ENCODE assay signal across 32 cellular contexts in genomic region chr17:81076097-81076754, GRCh38. TPM values are rescaled to one million over a fixed set of nuclear protein-coding genes. Genes with fewer than 3 reads are reported as not detected.
DNase-seq lines count a peak whose midpoint lies in the region; ATAC-seq, FAIRE-seq and TF ChIP-seq lines count a peak whose summit lies in the region.
"Had no signal": no experiment of that assay in that cellular context is flagged by ENCODE, and none has a peak within 500 bp of the region (broad histone marks: within the 10 kb centered on the region; RNA-seq: fewer than 3 reads in every experiment).

No MANE protein-coding gene starts in this region.

- no peaks in the 10 kb centered on the region for H3K4me1 Mint-ChIP-seq in WTC11
- peaks cover 32% of the 10 kb centered on the region for H3K4me1 Mint-ChIP-seq in type B pancreatic cell (ENCODE audit: unreplicated experiment)
- H3K4me1 Mint-ChIP-seq: activated naive CD4-positive, alpha-beta T cell treated with anti-CD3 and anti-CD28 coated beads, Interleukin-2, amount 10 ng/mL, durations not matched to agents 7 days and 5 days; activated T-helper 17 cell treated with anti-CD3 and anti-CD28 coated beads, Interleukin-2, amount 50 U/mL, for 72 hours had no signal

- H3K27me3 Mint-ChIP-seq in WTC11 (ENCODE audit: low read depth) (no peaks in the 10 kb centered on the region), type B pancreatic cell (no peaks in the 10 kb centered on the region)
- H3K27me3 Mint-ChIP-seq: activated T-helper 17 cell treated with anti-CD3 and anti-CD28 coated beads, Interleukin-2, amount 50 U/mL, for 72 hours; CD4-positive, alpha-beta T cell; naive thymus-derived CD8-positive, alpha-beta T cell had no signal

- DNase-seq in HepG2 (ENCODE audit: low spot score) = no peak
- no peak for DNase-seq in right lobe of liver
- peak; percentile 33 for DNase-seq in NCI-H2227 treated with DMSO at 0.1 percent for 48 hours (lab: John Stamatoyannopoulos, UW)
- no peak for DNase-seq in WTC11 (ENCODE audit: low spot score)
- DNase-seq in type B pancreatic cell (ENCODE audit: extremely low spot score, unreplicated experiment) = no peak
- DNase-seq in stimulated activated CD4-positive, alpha-beta T cell treated with anti-CD3 and anti-CD28 coated beads, Interleukin-2, amount 100 ng/mL, for 24 hours = no peak
- DNase-seq in activated CD4-positive, alpha-beta T cell treated with anti-CD3 and anti-CD28 coated beads, Interleukin-2, amount 50 U/mL, for 1 hour = no peak
- DNase-seq in DMS79 (lab: John Stamatoyannopoulos, UW) = no peak
- DNase-seq: activated CD4-positive, alpha-beta T cell treated with anti-CD3 and anti-CD28 coated beads for 4 hours; activated naive CD4-positive, alpha-beta T cell treated with anti-CD3 and anti-CD28 coated beads, Interleukin-2, amount 10 ng/mL, durations not matched to agents 7 days and 5 days; adrenal gland; AML-193; body of pancreas; CD4-positive, alpha-beta T cell; cerebellar nuclear complex; dermis blood vessel endothelial cell; hypothalamus; Kasumi-1; left cardiac atrium; naive thymus-derived CD8-positive, alpha-beta T cell; NCI-H510A; PC-9; stimulated activated CD4-positive, alpha-beta T cell treated with anti-CD3 and anti-CD28 coated beads, Interleukin-15, amount 100 ng/mL, for 24 hours; T-helper 2 cell had no signal

- H3K4me1 ChIP-seq in HepG2 (ENCODE audit: insufficient read depth, low read length) (peaks cover 5% of the 10 kb centered on the region), right lobe of liver (peaks cover 0 to 7% (median 2%) of the 10 kb centered on the region in 4 donors)
- H3K4me1 ChIP-seq: adrenal gland, body of pancreas, HAP-1 had no signal

- H3K4me2 ChIP-seq in HepG2 (ENCODE audit: low read depth, low read length) = no peak overlapping the region
- H3K4me2 ChIP-seq: PC-9 had no signal

- in situ Hi-C loops in HepG2 (cut with HindIII; ENCODE audit: extremely low pct_ligation_motif_present, low pct_unique_long_range_greater_than_20kb) = no loop called here

- WGBS in HepG2 (ENCODE audit: low lambda C conversion rate) = 86% methylated on average over 9 of the region's 15 CpGs
- 60% methylated on average over 1 of the region's 15 CpGs for WGBS in right lobe of liver (ENCODE audit: insufficient coverage, low coverage, low lambda C conversion rate, missing lambda C conversion rate)

- H3K27ac Mint-ChIP-seq in WTC11 (no peak overlapping the region), type B pancreatic cell (peak overlapping the region; percentile 64)
- H3K27ac Mint-ChIP-seq: activated naive CD4-positive, alpha-beta T cell treated with anti-CD3 and anti-CD28 coated beads, Interleukin-2, amount 10 ng/mL, durations not matched to agents 7 days and 5 days; activated T-helper 17 cell treated with anti-CD3 and anti-CD28 coated beads, Interleukin-2, amount 50 U/mL, for 72 hours; CD4-positive, alpha-beta T cell; stimulated activated effector memory CD8-positive, alpha-beta T cell treated with anti-CD3 and anti-CD28 coated beads, Interleukin-12 subunit alpha, Interleukin-12 subunit beta, amount 100 ng/mL, for 72 hours had no signal

- no TSS peak for BruUV-seq in HepG2 (replicated peaks; lab: Mats Ljungman, UMichigan)

- H3K4me3 ChIP-seq in HepG2 (replicated peaks in 1 of 3; ENCODE audit: insufficient read depth in 1 of 3, low read depth in 2 of 3, low read length in 3 of 3) (no peak overlapping the region), right lobe of liver (no peak overlapping the region)
- H3K4me3 ChIP-seq: adrenal gland, body of pancreas, GM12878, HAP-1, PC-9, tibial nerve had no signal

- CTCF ChIA-PET in HepG2 (lab: Yijun Ruan, JAX; ENCODE audit: low intra/inter-chr PET ratio, low total read pairs) (no interaction called here), WTC11 (lab: Charles Lee) (interaction anchor here (0.8 to 2.7 kb wide), 4 partner anchors 14 to 32 kb away, joined by 3 to 14 read pairs (median 5); no protein-coding TSS in a partner anchor)

- TF ChIP-seq CTCF in HepG2 (CRISPR knock-in tag; IDR thresholded peaks at IDR 0.05) (no peak), right lobe of liver (IDR thresholded peaks at IDR 0.05) (no peak), WTC11 (IDR thresholded peaks at IDR 0.05) (no peak), type B pancreatic cell (conservative IDR thresholded peaks at IDR 0.05) (no peak)

- H3K4me3 Mint-ChIP-seq in WTC11 (no peak overlapping the region), type B pancreatic cell (no peak overlapping the region)
- H3K4me3 Mint-ChIP-seq: activated naive CD4-positive, alpha-beta T cell treated with anti-CD3 and anti-CD28 coated beads, Interleukin-2, amount 10 ng/mL, durations not matched to agents 7 days and 5 days; activated T-helper 17 cell treated with anti-CD3 and anti-CD28 coated beads, Interleukin-2, amount 50 U/mL, for 72 hours; CD4-positive, alpha-beta T cell; naive thymus-derived CD8-positive, alpha-beta T cell; stimulated activated effector memory CD8-positive, alpha-beta T cell treated with anti-CD3 and anti-CD28 coated beads, Interleukin-12 subunit alpha, Interleukin-12 subunit beta, amount 100 ng/mL, for 72 hours had no signal

- no peaks in the 10 kb centered on the region for H3K9me3 Mint-ChIP-seq in WTC11
- no peaks in the 10 kb centered on the region for H3K9me3 Mint-ChIP-seq in type B pancreatic cell
- H3K9me3 Mint-ChIP-seq: activated naive CD4-positive, alpha-beta T cell treated with anti-CD3 and anti-CD28 coated beads, Interleukin-2, amount 10 ng/mL, durations not matched to agents 7 days and 5 days; activated T-helper 17 cell treated with anti-CD3 and anti-CD28 coated beads, Interleukin-2, amount 50 U/mL, for 72 hours; CD4-positive, alpha-beta T cell; naive thymus-derived CD8-positive, alpha-beta T cell; stimulated activated effector memory CD8-positive, alpha-beta T cell treated with anti-CD3 and anti-CD28 coated beads, Interleukin-12 subunit alpha, Interleukin-12 subunit beta, amount 100 ng/mL, for 72 hours had no signal

- H3K27ac ChIP-seq in HepG2 (ENCODE audit: extremely low read length, insufficient read depth, low read length) (no peak overlapping the region), right lobe of liver (no peak overlapping the region)
- H3K27ac ChIP-seq: adrenal gland, body of pancreas, PC-9, tibial nerve had no signal

- intact Hi-C loops in HepG2 (cut with micrococcal nuclease; ENCODE audit: unreplicated experiment) = no loop called here
- intact Hi-C loops in right lobe of liver (cut with DNase I) = no loop called here

- TF ChIP-seq EP300 in HepG2 (IDR thresholded peaks at IDR 0.05; ENCODE audit: low read depth in 2 of 2, low read length in 2 of 2) = no peak
- no peak for TF ChIP-seq EP300 in HepG2 (CRISPR knock-in tag; IDR thresholded peaks at IDR 0.05; ENCODE audit: borderline replicate concordance)

- H3K36me3 Mint-ChIP-seq in WTC11 (no peaks in the 10 kb centered on the region), type B pancreatic cell (no peaks in the 10 kb centered on the region)
- H3K36me3 Mint-ChIP-seq: activated naive CD4-positive, alpha-beta T cell treated with anti-CD3 and anti-CD28 coated beads, Interleukin-2, amount 10 ng/mL, durations not matched to agents 7 days and 5 days; stimulated activated effector memory CD8-positive, alpha-beta T cell treated with anti-CD3 and anti-CD28 coated beads, Interleukin-12 subunit alpha, Interleukin-12 subunit beta, amount 100 ng/mL, for 72 hours had no signal

- H3K36me3 ChIP-seq in HepG2 (replicated peaks in 1 of 2; ENCODE audit: control insufficient read depth in 1 of 2, insufficient read depth in 2 of 2, low read length in 2 of 2) (peaks cover 6 to 20% of the 10 kb centered on the region in 2 experiments; a peak in 4 of 5 replicates), right lobe of liver (peaks cover 0 to 4% (median 2%) of the 10 kb centered on the region in 4 donors)
- H3K36me3 ChIP-seq: adrenal gland, HAP-1 had no signal

- TF ChIP-seq POLR2A in HepG2 (IDR thresholded peaks at IDR 0.05; ENCODE audit: insufficient read depth in 1 of 2, low read depth in 2 of 2, low read length in 2 of 2) (no peak), right lobe of liver (IDR thresholded peaks at IDR 0.05) (no peak)

- no peak for FAIRE-seq in HepG2 (lab: Jason Lieb, UNC)
- FAIRE-seq: endometrium, frontal cortex, GM12878 had no signal

- H3K27me3 ChIP-seq in HepG2 (ENCODE audit: control insufficient read depth in 1 of 2, insufficient read depth in 2 of 2, low read length in 2 of 2) (no peaks in the 10 kb centered on the region), right lobe of liver (no peaks in the 10 kb centered on the region)
- H3K27me3 ChIP-seq: adrenal gland, body of pancreas, tibial nerve had no signal

- TF ChIP-seq RAD21 in HepG2 (CRISPR knock-in tag; IDR thresholded peaks at IDR 0.05) = no peak

- no peaks in the 10 kb centered on the region for H3K9me3 ChIP-seq in HepG2 (ENCODE audit: low read length)
- no peaks in the 10 kb centered on the region for H3K9me3 ChIP-seq in right lobe of liver
- H3K9me3 ChIP-seq: adrenal gland, body of pancreas, HAP-1, tibial nerve had no signal

- no peak overlapping the region for H2AFZ ChIP-seq in HepG2 (ENCODE audit: low read length)
- H2AFZ ChIP-seq: PC-9 had no signal

- no peak overlapping the region for H3K9ac ChIP-seq in HepG2 (ENCODE audit: insufficient read depth, low read depth, low read length)

- H3K79me2 ChIP-seq in HepG2 (ENCODE audit: insufficient read depth, low read length) = no peaks in the 10 kb centered on the region

- POLR2A ChIA-PET in HepG2 (lab: Yijun Ruan, JAX) (no interaction called here), WTC11 (lab: Charles Lee) (no interaction called here)

- no peak for ATAC-seq in HepG2
- ATAC-seq in right lobe of liver = no peak
- no peak for ATAC-seq in WTC11
- ATAC-seq: activated T-helper 17 cell treated with anti-CD3 and anti-CD28 coated beads, Interleukin-2, amount 50 U/mL, for 72 hours; body of pancreas; GM12878; left cardiac atrium; naive thymus-derived CD8-positive, alpha-beta T cell; Right ventricle myocardium inferior; stimulated activated effector memory CD8-positive, alpha-beta T cell treated with anti-CD3 and anti-CD28 coated beads, Interleukin-12 subunit alpha, Interleukin-12 subunit beta, amount 100 ng/mL, for 72 hours had no signal

- H4K20me1 ChIP-seq in HepG2 (ENCODE audit: insufficient read depth, low read length) = no peaks in the 10 kb centered on the region

RNA-seq across cellular contexts. Expression of gene BAIAP2, which starts 41.3 kb away (rescaled TPM):
- total RNA-seq in HepG2 (2016; rRNA removed; fragmentation: Illumina TruSeq; extraction: Trizol) = 16.3 and 22.5 TPM in 2 replicates
- total RNA-seq in HepG2 (2016; cell fraction: cytosol; rRNA removed; fragmentation: Illumina TruSeq; extraction: Trizol; ENCODE audit: low read depth) = 8.5 and 9.9 TPM in 2 replicates
- total RNA-seq in HepG2 (2016; cell fraction: insoluble cytoplasmic fraction; rRNA removed; fragmentation: Illumina TruSeq; extraction: Trizol) = 15.1 and 19.9 TPM in 2 replicates
- total RNA-seq in HepG2 (2016; cell fraction: membrane; rRNA removed; fragmentation: Illumina TruSeq; extraction: Trizol) = 11.6 and 11.8 TPM in 2 replicates
- total RNA-seq in HepG2 (2016; cell fraction: nucleus; rRNA removed; fragmentation: Illumina TruSeq; extraction: Trizol) = 15.9 and 21.1 TPM in 2 replicates
- 24.0 and 29.8 TPM in 2 replicates for polyA plus RNA-seq in HepG2 (2011; rRNA removed)
- polyA plus RNA-seq in HepG2 (2011; cell fraction: cytosol; rRNA removed) = 14.8 and 22.5 TPM in 2 replicates
- 101 and 122 TPM in 2 replicates for polyA plus RNA-seq in HepG2 (2011; cell fraction: nucleus; rRNA removed)
- polyA plus RNA-seq in HepG2 (2012) = 34.4 and 34.9 TPM in 2 replicates
- 3.9 and 4.4 TPM in 2 replicates for polyA plus RNA-seq in HepG2 (2016; cell fraction: cytosol; fragmentation: Illumina TruSeq; extraction: Trizol; ENCODE audit: low read depth)
- polyA plus RNA-seq in HepG2 (2016; cell fraction: insoluble cytoplasmic fraction; fragmentation: Illumina TruSeq; extraction: Trizol; ENCODE audit: low read depth) = 14.7 and 22.4 TPM in 2 replicates
- polyA plus RNA-seq in HepG2 (2016; cell fraction: membrane; fragmentation: Illumina TruSeq; extraction: Trizol; ENCODE audit: low read depth) = 6.8 and 8.2 TPM in 2 replicates
- 38.9 and 40.0 TPM in 2 replicates for polyA plus RNA-seq in HepG2 (2016; cell fraction: nucleus; fragmentation: Illumina TruSeq; extraction: Trizol; ENCODE audit: insufficient read depth, low read depth)
- polyA minus RNA-seq in HepG2 (2011; rRNA and poly(A)+ RNA removed; ENCODE audit: low replicate concordance) = 6.9 and 34.6 TPM in 2 replicates
- 19.5 and 20.5 TPM in 2 replicates for polyA minus RNA-seq in HepG2 (2011; cell fraction: cytosol; rRNA and poly(A)+ RNA removed)
- polyA minus RNA-seq in HepG2 (2011; cell fraction: nucleus; rRNA and poly(A)+ RNA removed) = 51.2 and 56.7 TPM in 2 replicates
- total RNA-seq in right lobe of liver = 100 to 1,000 TPM in 1 of 6 experiments, 10 to 100 TPM in 5; 46.6 to 139 (median 63.3) TPM
- total RNA-seq in WTC11 (2021) = 16.9 to 20.7 TPM (median 18.4 TPM) in 3 replicates
- 62.7 and 120 TPM in 2 replicates for total RNA-seq in type B pancreatic cell (ENCODE audit: low replicate concordance)

Comparison
In these comparisons a context has a peak if more than half of its experiments do, and no peak if none do; other contexts are left out.
1. Of the 50 proteins assayed by ChIP-seq in both HepG2 and WTC11: peak only in HepG2: ZNF121; only in WTC11: NR1H2; in both: none; in neither: 48.